Comparison of ENCODE assay signal across 10 cellular contexts in genomic region chr3:170563712-170564423, GRCh38. TPM values are rescaled to one million over a fixed set of nuclear protein-coding genes. Genes with fewer than 3 reads are reported as not detected.
A peak's percentile ranks its signal among the peaks of the same experiment; 100 is the strongest.
DNase-seq lines count a peak whose midpoint lies in the region; ATAC-seq, FAIRE-seq and TF ChIP-seq lines count a peak whose summit lies in the region.
"Had no signal": no experiment of that assay in that cellular context is flagged by ENCODE, and none has a peak within 500 bp of the region (broad histone marks: within the 10 kb centered on the region; RNA-seq: fewer than 3 reads in every experiment).

No MANE protein-coding gene starts in this region.

- peaks cover 22% of the 10 kb centered on the region for H3K27me3 Mint-ChIP-seq in stimulated activated naive CD8-positive, alpha-beta T cell treated with anti-CD3 and anti-CD28 coated beads, Interleukin-15, Interleukin-2, amounts not matched to agents 100 ng/mL and 50 ng/mL, for 24 hours

- CTCF ChIA-PET in GM12878 (lab: Yijun Ruan, JAX) = interaction anchor here (0.8 to 1.1 kb wide), 2 partner anchors 10 to 11 kb away, joined by 3 read pairs; no protein-coding TSS in a partner anchor

- H3K9me3 Mint-ChIP-seq in stimulated activated naive CD8-positive, alpha-beta T cell treated with anti-CD3 and anti-CD28 coated beads, Interleukin-15, Interleukin-2, amounts not matched to agents 100 ng/mL and 50 ng/mL, for 24 hours = no peaks in the 10 kb centered on the region

- TF ChIP-seq CTCF in GM12878 (IDR thresholded peaks at IDR 0.05 in 2 of 3, conservative IDR thresholded peaks at IDR 0.05 in 1 of 3; ENCODE audit: control insufficient read depth in 2 of 3, extremely low read depth in 1 of 3, insufficient read depth in 1 of 3, low read depth in 3 of 3, low read length in 3 of 3) = no peak

- peak; percentile 62 for FAIRE-seq in GM12891 (lab: Jason Lieb, UNC)
- peak; percentile 74 for FAIRE-seq in GM12878 (lab: Jason Lieb, UNC)
- FAIRE-seq: islet of Langerhans had no signal

- no peaks in the 10 kb centered on the region; the same call in 2 of the 3 replicates for H3K9me3 ChIP-seq in GM12878 (replicated peaks; ENCODE audit: control insufficient read depth, insufficient read depth, low read length)
- no peaks in the 10 kb centered on the region for H3K9me3 ChIP-seq in effector memory CD4-positive, alpha-beta T cell (ENCODE audit: control insufficient read depth, low read length)

- no peaks in the 10 kb centered on the region for H3K79me2 ChIP-seq in GM12878 (ENCODE audit: control insufficient read depth, insufficient read depth, low read length)

- no peak for TF ChIP-seq EP300 in GM12878 (IDR thresholded peaks at IDR 0.05; ENCODE audit: borderline replicate concordance in 1 of 2, control insufficient read depth in 1 of 2, low read depth in 2 of 2, low read length in 2 of 2)

- TF ChIP-seq RAD21 in GM12878 (IDR thresholded peaks at IDR 0.05; ENCODE audit: insufficient read depth, low read depth, low read length) = no peak

- intact Hi-C loops in GM12878 (cut with micrococcal nuclease; ENCODE audit: unreplicated experiment) = no loop called here

- no peak overlapping the region for H3K27ac ChIP-seq in GM12878 (ENCODE audit: control insufficient read depth, insufficient read depth)
- H3K27ac ChIP-seq in effector memory CD4-positive, alpha-beta T cell (ENCODE audit: insufficient read depth, low read length, poor library complexity, severe bottlenecking) = no peak overlapping the region

- DNase-seq in GM12891 (ENCODE audit: insufficient read length, low spot score) = no peak
- peak; percentile 23 for DNase-seq in GM12878 (ENCODE audit: low read depth, low spot score)
- no peak for DNase-seq in NCI-H2081 treated with DMSO at 0.1 percent for 48 hours (lab: John Stamatoyannopoulos, UW)
- no peak for DNase-seq in HT-29 (ENCODE audit: low spot score)
- no peak for DNase-seq in effector memory CD4-positive, alpha-beta T cell

- H3K4me3 Mint-ChIP-seq in stimulated activated naive CD8-positive, alpha-beta T cell treated with anti-CD3 and anti-CD28 coated beads, Interleukin-15, Interleukin-2, amounts not matched to agents 100 ng/mL and 50 ng/mL, for 24 hours = no peak overlapping the region

- H3K4me1 Mint-ChIP-seq in stimulated activated naive CD8-positive, alpha-beta T cell treated with anti-CD3 and anti-CD28 coated beads, Interleukin-15, Interleukin-2, amounts not matched to agents 100 ng/mL and 50 ng/mL, for 24 hours (ENCODE audit: low read depth) = peaks cover 8% of the 10 kb centered on the region

- peak overlapping the region; percentile 39 for H3K4me2 ChIP-seq in GM12878 (ENCODE audit: control insufficient read depth, insufficient read depth)

- RAD21 ChIA-PET in GM12878 (lab: Charles Lee; ENCODE audit: unreplicated experiment) = no interaction called here

- no peak overlapping the region for H3K4me3 ChIP-seq in GM12878
- no peak overlapping the region for H3K4me3 ChIP-seq in effector memory CD4-positive, alpha-beta T cell (ENCODE audit: insufficient read depth, low read depth, low read length, poor library complexity, severe bottlenecking)

- H3K9ac ChIP-seq in GM12878 (ENCODE audit: control insufficient read depth, insufficient read depth, low read length) = no peak overlapping the region

- H4K20me1 ChIP-seq in GM12878 (ENCODE audit: control insufficient read depth, insufficient read depth) = no peaks in the 10 kb centered on the region

- WGBS in GM12878 (ENCODE audit: insufficient coverage, insufficient replicate concordance, low lambda C conversion rate, missing lambda C conversion rate) = 35% methylated on average over 7 of the region's 7 CpGs

- H3K4me1 ChIP-seq in GM12878 (ENCODE audit: control insufficient read depth, insufficient read depth, low read length) = peaks cover 9% of the 10 kb centered on the region
- H3K4me1 ChIP-seq in effector memory CD4-positive, alpha-beta T cell (ENCODE audit: control insufficient read depth, insufficient read depth, low read length, poor library complexity, severe bottlenecking) = no peaks in the 10 kb centered on the region

- peak; percentile 86 for ATAC-seq in GM21423 (IDR thresholded peaks at IDR 0.05; ENCODE audit: unreplicated experiment)
- ATAC-seq in HG03558 (IDR thresholded peaks at IDR 0.05; ENCODE audit: extremely low read depth, unreplicated experiment) = peak; percentile 82
- peak; percentile 36 for ATAC-seq in GM12878

- BruUV-seq in GM12878 (replicated peaks; lab: Mats Ljungman, UMichigan) = no TSS peak

- no peaks in the 10 kb centered on the region for H3K36me3 Mint-ChIP-seq in stimulated activated naive CD8-positive, alpha-beta T cell treated with anti-CD3 and anti-CD28 coated beads, Interleukin-15, Interleukin-2, amounts not matched to agents 100 ng/mL and 50 ng/mL, for 24 hours (ENCODE audit: low read depth)

- no peaks in the 10 kb centered on the region; a peak in 1 of 4 replicates for H3K36me3 ChIP-seq in GM12878 (ENCODE audit: control insufficient read depth in 2 of 2, insufficient read depth in 2 of 2, low read length in 1 of 2)
- no peaks in the 10 kb centered on the region for H3K36me3 ChIP-seq in effector memory CD4-positive, alpha-beta T cell (ENCODE audit: control insufficient read depth, insufficient read depth, low read length)

- H2AFZ ChIP-seq in GM12878 (ENCODE audit: control insufficient read depth, low read depth, low read length) = no peak overlapping the region; the same call in 1 of the 2 replicates

- TF ChIP-seq POLR2A in GM12891 (IDR thresholded peaks at IDR 0.05; ENCODE audit: low read depth, low read length) (no peak), GM12878 (IDR thresholded peaks at IDR 0.05; ENCODE audit: low read depth, low read length) (no peak)

- H3K27ac Mint-ChIP-seq in stimulated activated naive CD8-positive, alpha-beta T cell treated with anti-CD3 and anti-CD28 coated beads, Interleukin-15, Interleukin-2, amounts not matched to agents 100 ng/mL and 50 ng/mL, for 24 hours = peak overlapping the region; percentile 21

- in situ Hi-C loops in GM12878 (cut with MboI) = no loop called here

- POLR2A ChIA-PET in GM12878 (lab: Charles Lee) = interaction anchor here (0.7 kb wide), 2 partner anchors 70 to 413 kb away, joined by 3 to 5 read pairs; no protein-coding TSS in a partner anchor

- H3K27me3 ChIP-seq in GM12878 (replicated peaks in 1 of 2; ENCODE audit: control insufficient read depth in 2 of 2, insufficient read depth in 2 of 2, low read length in 1 of 2) = peaks cover 0 to under 1% of the 10 kb centered on the region in 2 experiments; a peak in 1 of 4 replicates
- H3K27me3 ChIP-seq in effector memory CD4-positive, alpha-beta T cell (replicated peaks; ENCODE audit: control insufficient read depth, insufficient read depth, low read length, poor library complexity, severe bottlenecking) = no peaks in the 10 kb centered on the region

- SMC1A ChIA-PET in GM12878 (lab: Charles Lee; ENCODE audit: uncharacterized antibody, unreplicated experiment) = no interaction called here

TF ChIP-seq in GM12891, 5 proteins besides CTCF, POLR2A, EP300 and RAD21:
- TF ChIP-seq POLR2AphosphoS5 (IDR thresholded peaks at IDR 0.05; ENCODE audit: low read depth, low read length) (no peak), TAF1 (IDR thresholded peaks at IDR 0.05; ENCODE audit: low read depth, low read length) (no peak), SPI1 (IDR thresholded peaks at IDR 0.05; ENCODE audit: low read depth, low read length) (peak; percentile 89)

TF ChIP-seq in GM12878, 131 proteins besides CTCF, POLR2A, EP300 and RAD21:
- TF ChIP-seq MLLT1 (IDR thresholded peaks at IDR 0.05) (no peak), ETV6 (conservative IDR thresholded peaks at IDR 0.05 in 1 of 2, IDR thresholded peaks at IDR 0.05 in 1 of 2; ENCODE audit: borderline replicate concordance in 1 of 2, low read depth in 1 of 2) (peak in 1 of 2 experiments; percentile 42; a peak in 1 of 4 replicates), IRF4 (IDR thresholded peaks at IDR 0.05; ENCODE audit: low read depth, low read length) (peak; percentile 65; the same call in 1 of the 2 replicates), RUNX3 (IDR thresholded peaks at IDR 0.05; ENCODE audit: low read length) (peak; percentile 62), GABPA (IDR thresholded peaks at IDR 0.05; ENCODE audit: low read depth) (no peak), CREB1 (IDR thresholded peaks at IDR 0.05; ENCODE audit: low read depth) (peak; percentile 81), SPI1 (IDR thresholded peaks at IDR 0.05; ENCODE audit: borderline replicate concordance, insufficient read depth, low read depth, low read length) (peak; percentile 82), NFIC (IDR thresholded peaks at IDR 0.05; ENCODE audit: low read depth, low read length) (0 out of 2 replicates have a peak, but pooled peaks have one; percentile 20), JUNB (IDR thresholded peaks at IDR 0.05) (peak; percentile 63)

RNA-seq across cellular contexts. Expression of gene SLC7A14, which starts 22.0 kb away (rescaled TPM):
- polyA plus RNA-seq in GM12891 (2012; ENCODE audit: low read depth, missing spikeins) = 0.01 TPM
- not detected in 2 replicates for total RNA-seq in GM12878 (2013; cell fraction: nucleolus; rRNA removed)
- not detected in 2 replicates for total RNA-seq in GM12878 (2014; rRNA removed)
- total RNA-seq in GM12878 (2014; rRNA removed; fragmentation: Illumina TruSeq; extraction: Trizol) = not detected in 2 replicates
- total RNA-seq in GM12878 (2021) = not detected in 2 replicates
- not detected for polyA plus RNA-seq in GM12878 (2011; ENCODE audit: low read depth)
- not detected in 2 replicates for polyA plus RNA-seq in GM12878 (2011; rRNA removed)
- polyA plus RNA-seq in GM12878 (2011; cell fraction: cytosol; rRNA removed) = not detected in 2 replicates
- polyA plus RNA-seq in GM12878 (2011; cell fraction: nucleus; rRNA removed) = not detected in 2 replicates
- polyA plus RNA-seq in GM12878 (2012) = not detected in 2 replicates
- not detected in 2 replicates for polyA plus RNA-seq in GM12878 (2014; fragmentation: Illumina TruSeq; extraction: Trizol)
- not detected for polyA plus RNA-seq in GM12878 (2014; fragmentation: Nextera tagmentation; extraction: Ambion mirVana)
- not detected in 2 replicates for polyA plus RNA-seq in GM12878 (2014; rRNA removed)
- polyA plus RNA-seq in GM12878 (2016; fragmentation: Nextera tagmentation; extraction: Ambion mirVana) = not detected
- polyA minus RNA-seq in GM12878 (2011; rRNA and poly(A)+ RNA removed) = not detected in 2 replicates
- not detected in 2 replicates for polyA minus RNA-seq in GM12878 (2011; cell fraction: cytosol; rRNA and poly(A)+ RNA removed)
- not detected in 2 replicates for polyA minus RNA-seq in GM12878 (2011; cell fraction: nucleus; rRNA and poly(A)+ RNA removed)
- total RNA-seq in HT-29 (2014; rRNA removed; shearing (Covaris generic)) = not detected in 2 replicates
- total RNA-seq: T-helper 1 cell treated with Interleukin-12 subunit alpha and Interleukin-12 subunit beta and Interleukin-4 antibody, amounts not matched to agents 30 ng/mL and 1 ng/mL, for 36 hours had no signal

Comparison
In these comparisons a context has a peak if more than half of its experiments do, and no peak if none do; other contexts are left out.
1. ATAC-seq: peak in every context shown above with its lines; median percentile 86 in GM21423; 82 in HG03558; 36 in GM12878.